Comparison of ENCODE assay signal across 25 cellular contexts in the genomic region with DNA sequence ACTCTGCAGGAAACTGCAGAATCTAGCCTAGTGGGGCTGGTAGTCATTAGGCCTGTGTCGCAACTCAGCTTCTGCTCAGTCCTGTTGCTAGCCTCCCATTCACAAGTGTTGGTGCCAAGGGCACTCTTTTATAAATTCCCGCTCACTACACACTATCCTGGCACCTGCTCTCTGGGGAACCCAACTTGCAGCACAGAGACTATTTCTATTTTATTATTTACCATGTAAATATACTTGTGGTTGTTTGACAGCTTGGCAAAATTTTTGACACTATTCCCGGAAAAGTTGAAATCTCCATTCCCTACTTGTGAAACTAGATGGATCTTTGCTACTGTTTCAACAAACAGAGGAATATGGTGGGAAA. TPM values are rescaled to one million over a fixed set of nuclear protein-coding genes. Genes with fewer than 3 reads are reported as not detected.
DNase-seq lines count a peak whose midpoint lies in the region; ATAC-seq and TF ChIP-seq lines count a peak whose summit lies in the region.
"Had no signal": no experiment of that assay in that cellular context is flagged by ENCODE, and none has a peak within 500 bp of the region (broad histone marks: within the 10 kb centered on the region; RNA-seq: fewer than 3 reads in every experiment).

No MANE protein-coding gene starts in this region.

- H3K27me3 ChIP-seq in MG63 (no peaks in the 10 kb centered on the region), heart left ventricle (no peaks in the 10 kb centered on the region), prostate gland (replicated peaks; ENCODE audit: insufficient read depth) (no peaks in the 10 kb centered on the region), Karpas-422 (ENCODE audit: low read length) (no peaks in the 10 kb centered on the region)
- H3K27me3 ChIP-seq: adrenal gland, neutrophil, Peyer's patch, SJSA1 had no signal

- TF ChIP-seq POLR2A in heart left ventricle (IDR thresholded peaks at IDR 0.05) (no peak), prostate gland (IDR thresholded peaks at IDR 0.05) (no peak)

- H3K4me1 ChIP-seq in heart left ventricle (peaks cover 0 to 11% (median 0%) of the 10 kb centered on the region in 12 donors), prostate gland (replicated peaks) (no peaks in the 10 kb centered on the region), Karpas-422 (ENCODE audit: low read length) (no peaks in the 10 kb centered on the region)
- H3K4me1 ChIP-seq: adrenal gland, Peyer's patch had no signal

- no peak overlapping the region for H2AFZ ChIP-seq in Karpas-422 (ENCODE audit: low read length)

- peaks cover 5% of the 10 kb centered on the region for H3K9me3 Mint-ChIP-seq in activated naive CD8-positive, alpha-beta T cell treated with anti-CD3 and anti-CD28 coated beads, Interleukin-2, amount 50 U/mL, for 24 hours
- H3K9me3 Mint-ChIP-seq: activated T-cell treated with anti-CD3 and anti-CD28 coated beads, Interleukin-2, amount 50 U/mL, for 24 hours; memory B cell had no signal

- intact Hi-C loops in heart left ventricle (cut with DNase I) (no loop called here), prostate gland (cut with DNase I) (no loop called here)

- DNase-seq in AG10803 (ENCODE audit: low read depth) (peak; percentile 35), MG63 (peak; percentile 12), heart left ventricle (no peak), prostate gland (ENCODE audit: low spot score) (peak; percentile 10), Karpas-422 (no peak)
- DNase-seq in activated naive CD8-positive, alpha-beta T cell treated with anti-CD3 and anti-CD28 coated beads, Interleukin-2, amount 50 U/mL, for 24 hours, result no peak
- DNase-seq: activated CD4-positive, alpha-beta T cell treated with anti-CD3 and anti-CD28 coated beads for 4 hours; activated T-cell treated with anti-CD3 and anti-CD28 coated beads, Interleukin-2, amount 50 U/mL, for 24 hours; adrenal gland; effector memory CD4-positive, alpha-beta T cell; erythroblast; MM.1S; NCI-H1417 treated with DMSO at 0.1 percent for 48 hours; NCI-H510A; NK-92 treated with Interleukin-12 subunit alpha and Interleukin-12 subunit beta, amount 100 ng/mL, for 24 hours; Peyer's patch; stimulated activated CD4-positive, alpha-beta T cell treated with anti-CD3 and anti-CD28 coated beads, Interleukin-4, amount 100 ng/mL, for 4 hours; stimulated activated naive CD4-positive, alpha-beta T cell treated with Interleukin-2 at 50 U/mL for 16 hours; T-helper 2 cell had no signal

- ATAC-seq in heart left ventricle (peak; percentile 25 to 73 (median 58)), GM18907 (IDR thresholded peaks at IDR 0.05; ENCODE audit: unreplicated experiment) (no peak), HG03097 (IDR thresholded peaks at IDR 0.05; ENCODE audit: low FRiP score, unreplicated experiment) (no peak)
- no peak for ATAC-seq in activated naive CD8-positive, alpha-beta T cell treated with anti-CD3 and anti-CD28 coated beads, Interleukin-2, amount 50 U/mL, for 24 hours
- ATAC-seq: K562 had no signal

- H3K9ac ChIP-seq in Karpas-422 (ENCODE audit: low read length), result no peak overlapping the region

- H3K4me1 Mint-ChIP-seq in activated naive CD8-positive, alpha-beta T cell treated with anti-CD3 and anti-CD28 coated beads, Interleukin-2, amount 50 U/mL, for 24 hours, result no peaks in the 10 kb centered on the region
- H3K4me1 Mint-ChIP-seq: memory B cell had no signal

- no peak for TF ChIP-seq CTCF in AG10803 (conservative IDR thresholded peaks at IDR 0.05; ENCODE audit: low read length)
- TF ChIP-seq CTCF in heart left ventricle (IDR thresholded peaks at IDR 0.05), result no peak
- TF ChIP-seq CTCF in prostate gland (IDR thresholded peaks at IDR 0.05), result no peak

- H3K79me2 ChIP-seq in Karpas-422 (ENCODE audit: low read length), result no peaks in the 10 kb centered on the region

- WGBS in heart left ventricle, 4 donors, result 74 to 87% (median 80%) methylated on average over 3 of the region's 3 CpGs
- 52% methylated on average over 3 of the region's 3 CpGs for WGBS in prostate gland

- no peak overlapping the region for H3K4me3 Mint-ChIP-seq in activated naive CD8-positive, alpha-beta T cell treated with anti-CD3 and anti-CD28 coated beads, Interleukin-2, amount 50 U/mL, for 24 hours
- H3K4me3 Mint-ChIP-seq: activated T-cell treated with anti-CD3 and anti-CD28 coated beads, Interleukin-2, amount 50 U/mL, for 24 hours; memory B cell had no signal

- no peaks in the 10 kb centered on the region; the same call in 1 of the 2 replicates for H3K9me3 ChIP-seq in MG63
- no peaks in the 10 kb centered on the region for H3K9me3 ChIP-seq in heart left ventricle
- no peaks in the 10 kb centered on the region for H3K9me3 ChIP-seq in prostate gland
- H3K9me3 ChIP-seq in Karpas-422 (ENCODE audit: low read length), result no peaks in the 10 kb centered on the region
- H3K9me3 ChIP-seq: adrenal gland, Peyer's patch, SJSA1 had no signal

- H3K4me3 ChIP-seq in AG10803 (ENCODE audit: low read length), result no peak overlapping the region
- no peak overlapping the region for H3K4me3 ChIP-seq in MG63
- no peak overlapping the region for H3K4me3 ChIP-seq in heart left ventricle
- no peak overlapping the region for H3K4me3 ChIP-seq in prostate gland
- H3K4me3 ChIP-seq in Karpas-422 (ENCODE audit: low read length), result no peak overlapping the region
- H3K4me3 ChIP-seq: adrenal gland, K562, Peyer's patch, SJSA1 had no signal

- H3K27me3 Mint-ChIP-seq in activated naive CD8-positive, alpha-beta T cell treated with anti-CD3 and anti-CD28 coated beads, Interleukin-2, amount 50 U/mL, for 24 hours, result peaks cover 24% of the 10 kb centered on the region

- no peak overlapping the region for H3K4me2 ChIP-seq in Karpas-422 (ENCODE audit: low read depth, low read length, poor library complexity, severe bottlenecking)

- H3K36me3 ChIP-seq in MG63 (no peaks in the 10 kb centered on the region), heart left ventricle (no peaks in the 10 kb centered on the region), prostate gland (no peaks in the 10 kb centered on the region), Karpas-422 (ENCODE audit: insufficient read depth, low read length) (no peaks in the 10 kb centered on the region)
- H3K36me3 ChIP-seq: adrenal gland, neutrophil, Peyer's patch, SJSA1 had no signal

- H3K36me3 Mint-ChIP-seq in activated naive CD8-positive, alpha-beta T cell treated with anti-CD3 and anti-CD28 coated beads, Interleukin-2, amount 50 U/mL, for 24 hours (ENCODE audit: low read depth), result no peaks in the 10 kb centered on the region
- H3K36me3 Mint-ChIP-seq: memory B cell had no signal

- H3K27ac Mint-ChIP-seq in activated naive CD8-positive, alpha-beta T cell treated with anti-CD3 and anti-CD28 coated beads, Interleukin-2, amount 50 U/mL, for 24 hours, result no peak overlapping the region
- H3K27ac Mint-ChIP-seq: activated T-cell treated with anti-CD3 and anti-CD28 coated beads, Interleukin-2, amount 50 U/mL, for 24 hours; memory B cell had no signal

- H3K27ac ChIP-seq in heart left ventricle (peak overlapping the region in 5 of 12 donors; percentile 4 to 58 (median 24)), prostate gland (no peak overlapping the region), Karpas-422 (ENCODE audit: low read length) (no peak overlapping the region)
- H3K27ac ChIP-seq: adrenal gland, neutrophil, Peyer's patch, SJSA1 had no signal

- H4K20me1 ChIP-seq in Karpas-422 (ENCODE audit: insufficient read depth, low read depth, low read length), result no peaks in the 10 kb centered on the region

- no peaks in the 10 kb centered on the region for H3K9me2 ChIP-seq in Karpas-422 (replicated peaks; ENCODE audit: insufficient read depth, low read length)

RNA-seq across cellular contexts. Expression of a gene that starts 20.4 kb away (rescaled TPM):
- total RNA-seq in MG63 (2014; rRNA removed; shearing (Covaris generic); ENCODE audit: low replicate concordance), result 10.7 and 17.7 TPM in 2 replicates
- total RNA-seq in heart left ventricle (10 to 100 TPM in 8 of 9 donors, 1 to 10 TPM in 1; 9.0 to 22.9 (median 16.2) TPM), prostate gland (10 to 100 TPM in 1 of 2 donors, 1 to 10 TPM in 1; 7.9 to 11.0 TPM)
- 1 to 10 TPM; 1.9 to 9.9 TPM for polyA plus RNA-seq in heart left ventricle
- 16.5 and 24.9 TPM in 2 replicates for total RNA-seq in Karpas-422 (2014; rRNA removed; shearing (Covaris generic); ENCODE audit: low replicate concordance)

Comparison
In these comparisons a context has a peak if more than half of its experiments do, and no peak if none do; other contexts are left out.
1. DNase-seq: peak in AG10803 (single experiment), MG63 (single experiment) and prostate gland (single experiment); none in heart left ventricle (0 of 5), activated naive CD8-positive, alpha-beta T cell treated with anti-CD3 and anti-CD28 coated beads, Interleukin-2, amount 50 U/mL, for 24 hours (single experiment) and Karpas-422 (single experiment).
2. ATAC-seq: peak in heart left ventricle (4 of 4); none in activated naive CD8-positive, alpha-beta T cell treated with anti-CD3 and anti-CD28 coated beads, Interleukin-2, amount 50 U/mL, for 24 hours (single experiment), GM18907 (single experiment) and HG03097 (single experiment).